17 cellular contexts compared by ENCODE assay signal in the genomic region with DNA sequence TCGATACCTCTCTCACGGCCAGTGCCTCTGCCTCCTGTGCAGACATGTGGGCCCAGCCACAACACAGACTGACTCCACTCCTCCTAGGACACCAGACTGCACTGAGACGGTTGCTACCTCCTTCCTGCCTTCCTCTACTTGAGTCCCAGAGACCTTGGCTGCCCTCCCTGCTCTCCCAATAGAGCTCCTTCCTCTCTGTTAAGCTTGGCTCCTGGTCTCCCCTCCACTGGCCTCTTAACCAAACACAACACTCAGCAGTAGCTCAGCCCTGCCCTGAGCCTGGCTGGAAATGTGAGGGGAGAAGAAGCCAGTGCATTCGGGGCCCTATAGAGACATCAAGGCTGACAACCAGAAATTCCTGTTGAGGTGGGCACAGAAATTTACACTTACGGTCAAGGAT.
DNase-seq lines count a peak whose midpoint lies in the region; ATAC-seq, FAIRE-seq and TF ChIP-seq lines count a peak whose summit lies in the region.
"Had no signal": no experiment of that assay in that cellular context is flagged by ENCODE, and none has a peak within 500 bp of the region (broad histone marks: within the 10 kb centered on the region; RNA-seq: fewer than 3 reads in every experiment).

No MANE protein-coding gene starts in this region.

- peaks cover 0 to 6% of the 10 kb centered on the region in 2 experiments; a peak in 1 of 5 replicates for H3K4me1 ChIP-seq in K562 (replicated peaks in 1 of 2; ENCODE audit: control insufficient read depth in 2 of 2, insufficient read depth in 2 of 2, low read length in 2 of 2)
- no peaks in the 10 kb centered on the region for H3K4me1 ChIP-seq in neuronal stem cell (ENCODE audit: control insufficient read depth in 2 of 2, insufficient read depth in 1 of 2, low read depth in 1 of 2, low read length in 2 of 2)

- ATAC-seq in K562: peak; percentile 32; the same call in 2 of the 3 replicates
- ATAC-seq in GM18858 (IDR thresholded peaks at IDR 0.05; ENCODE audit: unreplicated experiment): no peak
- ATAC-seq: GM23338, HCT116 had no signal

- no peak overlapping the region for H3K4ac ChIP-seq in neuronal stem cell (ENCODE audit: low read length)

- H3K4me3 ChIP-seq in K562: no peak overlapping the region
- H3K4me3 ChIP-seq in neuronal stem cell (ENCODE audit: low read length in 2 of 2): no peak overlapping the region
- H3K4me3 ChIP-seq: GM23338 had no signal

- H3K14ac ChIP-seq in neuronal stem cell (ENCODE audit: low read length): peak overlapping the region; percentile 60

- H2AK5ac ChIP-seq in neuronal stem cell (ENCODE audit: low read depth, low read length): peak overlapping the region; percentile 47

- no peak overlapping the region for H3K27ac ChIP-seq in K562 (ENCODE audit: extremely low read depth, low read depth, low read length)
- H3K27ac ChIP-seq in neuronal stem cell (replicated peaks; ENCODE audit: low read length): no peak overlapping the region

- H3K18ac ChIP-seq in neuronal stem cell (ENCODE audit: low read length): no peak overlapping the region

- H3K23ac ChIP-seq in neuronal stem cell (ENCODE audit: low read depth, low read length, poor library complexity): peak overlapping the region; percentile 34

- H2BK5ac ChIP-seq in neuronal stem cell (ENCODE audit: low read length): no peak overlapping the region

- H3K79me1 ChIP-seq in neuronal stem cell (ENCODE audit: low read depth, low read length): no peaks in the 10 kb centered on the region

- TF ChIP-seq EP300 in K562 (IDR thresholded peaks at IDR 0.05; ENCODE audit: low read length): no peak

- H2BK12ac ChIP-seq in neuronal stem cell (ENCODE audit: low read length): no peak overlapping the region

- WGBS in K562 (ENCODE audit: insufficient coverage, low coverage, missing lambda C conversion rate): 1% methylated on average over 5 of the region's 5 CpGs
- no CpG with 5 or more reads among the region's 5 CpGs for WGBS in neuronal stem cell (ENCODE audit: extremely low coverage in 2 of 2, insufficient read length in 2 of 2, insufficient replicate concordance in 1 of 2), 2 donors

- H2AFZ ChIP-seq in K562 (ENCODE audit: low read depth, low read length) (no peak overlapping the region), neuronal stem cell (ENCODE audit: low read length) (no peak overlapping the region)
- H2AFZ ChIP-seq: GM23338 had no signal

- H3K27me3 ChIP-seq in K562 (ENCODE audit: control insufficient read depth in 2 of 2, insufficient read depth in 2 of 2, low read length in 2 of 2) (peaks cover 59 to 74% of the 10 kb centered on the region in 2 experiments), neuronal stem cell (ENCODE audit: control insufficient read depth in 3 of 3, insufficient read depth in 3 of 3, low read depth in 1 of 3, low read length in 3 of 3) (peaks cover 0 to 6% (median 0%) of the 10 kb centered on the region in 3 experiments)

- no peak for TF ChIP-seq RAD21 in K562 (CRISPR knock-in tag; conservative IDR thresholded peaks at IDR 0.05 in 1 of 2, IDR thresholded peaks at IDR 0.05 in 1 of 2)

- CTCF ChIA-PET in K562 (lab: Yijun Ruan, JAX; ENCODE audit: low intra/inter-chr PET ratio): no interaction called here

- no peak overlapping the region for H3K9ac ChIP-seq in K562 (ENCODE audit: insufficient read depth in 1 of 2, low read depth in 2 of 2, low read length in 2 of 2)
- H3K9ac ChIP-seq in neuronal stem cell (ENCODE audit: low read depth, low read length, poor library complexity): no peak overlapping the region

- H4K91ac ChIP-seq in neuronal stem cell (ENCODE audit: low read depth, low read length, poor library complexity): no peak overlapping the region

- no peak for TF ChIP-seq POLR2A in K562 (conservative IDR thresholded peaks at IDR 0.05)

- no peaks in the 10 kb centered on the region; the same call in 1 of the 2 replicates for H3K9me3 ChIP-seq in K562 (replicated peaks; ENCODE audit: control insufficient read depth, insufficient read depth, low read depth, low read length)
- peaks cover 0 to 2% of the 10 kb centered on the region in 2 donors for H3K9me3 ChIP-seq in neuronal stem cell (replicated peaks in 1 of 2; ENCODE audit: control insufficient read depth in 2 of 2, insufficient read depth in 1 of 2, low read depth in 1 of 2, low read length in 2 of 2)

- peak overlapping the region; percentile 40 for H2BK120ac ChIP-seq in neuronal stem cell (ENCODE audit: low read depth, low read length)

- H3K36me3 ChIP-seq in K562 (ENCODE audit: control insufficient read depth, insufficient read depth, low read length) (no peaks in the 10 kb centered on the region), neuronal stem cell (replicated peaks in 1 of 2; ENCODE audit: control insufficient read depth in 2 of 2, insufficient read depth in 2 of 2, low read length in 2 of 2) (no peaks in the 10 kb centered on the region)

- POLR2A ChIA-PET in K562 (lab: Yijun Ruan, JAX): interaction anchor here (0.6 to 0.7 kb wide), 2 partner anchors 47 to 320 kb away, joined by 3 read pairs; no protein-coding TSS in a partner anchor

- BruUV-seq in K562 (replicated peaks; lab: Mats Ljungman, UMichigan): no TSS peak

- intact Hi-C loops in K562 (cut with micrococcal nuclease): no loop called here

- H3K9me1 ChIP-seq in K562 (ENCODE audit: control insufficient read depth, insufficient read depth, low read length): no peaks in the 10 kb centered on the region

- no peaks in the 10 kb centered on the region for H3K79me2 ChIP-seq in K562 (ENCODE audit: control insufficient read depth, insufficient read depth, low read length)

- no peak for FAIRE-seq in K562 (lab: Jason Lieb, UNC)
- FAIRE-seq: G401.6, GM12892 had no signal

- no peak overlapping the region for H4K8ac ChIP-seq in neuronal stem cell (ENCODE audit: low read depth, low read length)

- H4K20me1 ChIP-seq in K562 (replicated peaks; ENCODE audit: control insufficient read depth, insufficient read depth, low read length): no peaks in the 10 kb centered on the region; the same call in 1 of the 2 replicates

- no peak for TF ChIP-seq CTCF in K562 (IDR thresholded peaks at IDR 0.05 in 2 of 3, conservative IDR thresholded peaks at IDR 0.05 in 1 of 3; ENCODE audit: insufficient read depth in 2 of 3, low read depth in 1 of 3, low read length in 3 of 3)

- no peak overlapping the region for H2BK15ac ChIP-seq in neuronal stem cell (ENCODE audit: low read length)

- peak; percentile 19 for DNase-seq in activated effector memory CD4-positive, alpha-beta T cell treated with anti-CD3 and anti-CD28 coated beads, Interleukin-2, amount 50 U/mL, for 16 hours
- no peak for DNase-seq in activated effector memory CD4-positive, alpha-beta T cell treated with Interleukin-2 at 50 U/mL for 16 hours
- no peak for DNase-seq in K562 (ENCODE audit: extremely low read depth in 1 of 4, low spot score in 3 of 4)
- no peak for DNase-seq in neuronal stem cell (ENCODE audit: low spot score)
- DNase-seq in RKO (ENCODE audit: low spot score): no peak
- DNase-seq: C1 segment of cervical spinal cord; Calu3; CD4-positive, alpha-beta memory T cell; COR-L47; DMS53; DMS79 treated with DMSO at 0.1 percent for 48 hours; H9 had no signal

- in situ Hi-C loops in K562 (cut with MboI): no loop called here

- H3K4me2 ChIP-seq in K562 (ENCODE audit: insufficient read depth, low read length) (no peak overlapping the region), neuronal stem cell (ENCODE audit: insufficient read depth, low read length, poor library complexity, severe bottlenecking) (no peak overlapping the region)
- H3K4me2 ChIP-seq: GM23338 had no signal

TF ChIP-seq in K562, 482 proteins besides CTCF, POLR2A, EP300 and RAD21:
- TF ChIP-seq ZNF766 (CRISPR knock-in tag; conservative IDR thresholded peaks at IDR 0.05): no peak
- TF ChIP-seq XRCC3 (IDR thresholded peaks at IDR 0.05): no peak
- TF ChIP-seq PHB2 (IDR thresholded peaks at IDR 0.05; ENCODE audit: low read depth): no peak
- no peak for TF ChIP-seq PHB (CRISPR knock-in tag; IDR thresholded peaks at IDR 0.05)
- no peak for TF ChIP-seq RBM14 (IDR thresholded peaks at IDR 0.05; ENCODE audit: borderline replicate concordance, insufficient read depth, low read depth, low read length)
- TF ChIP-seq POLR2G (IDR thresholded peaks at IDR 0.05; ENCODE audit: low read depth, low read length): no peak
- TF ChIP-seq GTF2A2 (tag; IDR thresholded peaks at IDR 0.05): no peak
- TF ChIP-seq TCF3 (CRISPR knock-in tag; IDR thresholded peaks at IDR 0.05): no peak
- TF ChIP-seq ZNF444 (CRISPR knock-in tag; IDR thresholded peaks at IDR 0.05): no peak
- no peak for TF ChIP-seq HLTF (IDR thresholded peaks at IDR 0.05)
- TF ChIP-seq SIX5 (IDR thresholded peaks at IDR 0.05; ENCODE audit: borderline replicate concordance in 1 of 2, insufficient read depth in 1 of 2, low read depth in 1 of 2, low read length in 2 of 2): no peak
- no peak for TF ChIP-seq ZNF57 (CRISPR knock-in tag; IDR thresholded peaks at IDR 0.05)
- no peak for TF ChIP-seq ZNF764 (CRISPR knock-in tag; IDR thresholded peaks at IDR 0.05; ENCODE audit: low read depth)
- no peak for TF ChIP-seq SMARCA4 (IDR thresholded peaks at IDR 0.05)
- no peak for TF ChIP-seq MBD2 (IDR thresholded peaks at IDR 0.05; ENCODE audit: borderline replicate concordance, low read depth)
